Comparison of ENCODE assay signal across 16 cellular contexts in genomic region chr1:27966402-27967105, GRCh38. TPM values are rescaled to one million over a fixed set of nuclear protein-coding genes. Genes with fewer than 3 reads are reported as not detected.
A peak's percentile ranks its signal among the peaks of the same experiment; 100 is the strongest.
DNase-seq lines count a peak whose midpoint lies in the region; ATAC-seq and TF ChIP-seq lines count a peak whose summit lies in the region.
"Had no signal": no experiment of that assay in that cellular context is flagged by ENCODE, and none has a peak within 500 bp of the region (broad histone marks: within the 10 kb centered on the region; RNA-seq: fewer than 3 reads in every experiment).

No MANE protein-coding gene starts in this region.

- H2AFZ ChIP-seq in hepatocyte: no peak overlapping the region

- H3K27ac ChIP-seq in hepatocyte: no peak overlapping the region
- H3K27ac ChIP-seq: gastroesophageal sphincter had no signal

- TF ChIP-seq CTCF in BE2C (IDR thresholded peaks at IDR 0.05; ENCODE audit: low read depth, low read length): no peak
- TF ChIP-seq CTCF in hepatocyte (IDR thresholded peaks at IDR 0.05; ENCODE audit: poor library complexity): no peak

- no peaks in the 10 kb centered on the region for H3K9me3 ChIP-seq in BE2C
- no peaks in the 10 kb centered on the region for H3K9me3 ChIP-seq in hepatocyte (ENCODE audit: low read depth)
- H3K9me3 ChIP-seq: gastroesophageal sphincter, SK-N-SH had no signal

- H3K36me3 Mint-ChIP-seq in stimulated activated naive CD8-positive, alpha-beta T cell treated with anti-CD3 and anti-CD28 coated beads, Interleukin-15, Interleukin-2, amounts not matched to agents 100 ng/mL and 50 ng/mL, for 24 hours (ENCODE audit: low read depth): peaks cover 16% of the 10 kb centered on the region
- peaks cover 18% of the 10 kb centered on the region for H3K36me3 Mint-ChIP-seq in activated CD4-positive, alpha-beta memory T cell treated with anti-CD3 and anti-CD28 coated beads for 36 hours

- H3K4me2 ChIP-seq in hepatocyte: no peak overlapping the region
- H3K4me2 ChIP-seq: SK-N-SH had no signal

- intact Hi-C loops in activated CD4-positive, alpha-beta memory T cell treated with anti-CD3 and anti-CD28 coated beads for 36 hours (cut with micrococcal nuclease): no loop called here

- H3K36me3 ChIP-seq in BE2C (no peaks in the 10 kb centered on the region), hepatocyte (replicated peaks; ENCODE audit: insufficient read depth, low read depth) (no peaks in the 10 kb centered on the region)

- 95% methylated on average over 24 of the region's 24 CpGs for WGBS in hepatocyte (ENCODE audit: low lambda C conversion rate, missing lambda C conversion rate)

- H3K4me3 Mint-ChIP-seq in stimulated activated naive CD8-positive, alpha-beta T cell treated with anti-CD3 and anti-CD28 coated beads, Interleukin-15, Interleukin-2, amounts not matched to agents 100 ng/mL and 50 ng/mL, for 24 hours: no peak overlapping the region
- no peak overlapping the region for H3K4me3 Mint-ChIP-seq in activated CD4-positive, alpha-beta memory T cell treated with anti-CD3 and anti-CD28 coated beads for 36 hours
- H3K4me3 Mint-ChIP-seq: activated T-helper 1 cell treated with anti-CD3 and anti-CD28 coated beads, Interleukin-12 subunit alpha, Interleukin-12 subunit beta, Interleukin-2, Interleukin-4 antibody, amounts not matched to agents 30 ng/mL and 10 ng/mL and 1 ng/mL, durations not matched to agents 14 hours and 24 hours and 36 hours had no signal

- H3K27ac Mint-ChIP-seq in stimulated activated naive CD8-positive, alpha-beta T cell treated with anti-CD3 and anti-CD28 coated beads, Interleukin-15, Interleukin-2, amounts not matched to agents 100 ng/mL and 50 ng/mL, for 24 hours: peak overlapping the region; percentile 31
- H3K27ac Mint-ChIP-seq in activated CD4-positive, alpha-beta memory T cell treated with anti-CD3 and anti-CD28 coated beads for 36 hours: no peak overlapping the region
- H3K27ac Mint-ChIP-seq: activated T-helper 1 cell treated with anti-CD3 and anti-CD28 coated beads, Interleukin-12 subunit alpha, Interleukin-12 subunit beta, Interleukin-2, Interleukin-4 antibody, amounts not matched to agents 30 ng/mL and 10 ng/mL and 1 ng/mL, durations not matched to agents 14 hours and 24 hours and 36 hours had no signal

- H3K79me2 ChIP-seq in hepatocyte: peaks cover 13% of the 10 kb centered on the region

- H3K4me1 ChIP-seq in BE2C: no peaks in the 10 kb centered on the region
- no peaks in the 10 kb centered on the region for H3K4me1 ChIP-seq in hepatocyte (ENCODE audit: insufficient read depth)

- H3K4me3 ChIP-seq in BE2C (ENCODE audit: low read depth, low read length): no peak overlapping the region
- H3K4me3 ChIP-seq in hepatocyte: no peak overlapping the region
- H3K4me3 ChIP-seq: gastroesophageal sphincter had no signal

- POLR2A ChIA-PET in activated CD4-positive, alpha-beta memory T cell treated with anti-CD3 and anti-CD28 coated beads for 36 hours (lab: Charles Lee): no interaction called here

- H3K27me3 ChIP-seq in BE2C: no peaks in the 10 kb centered on the region
- no peaks in the 10 kb centered on the region for H3K27me3 ChIP-seq in hepatocyte
- H3K27me3 ChIP-seq: gastroesophageal sphincter had no signal

- no peaks in the 10 kb centered on the region for H4K20me1 ChIP-seq in hepatocyte (ENCODE audit: insufficient read depth, poor library complexity, severe bottlenecking)

- no peaks in the 10 kb centered on the region for H3K9me3 Mint-ChIP-seq in stimulated activated naive CD8-positive, alpha-beta T cell treated with anti-CD3 and anti-CD28 coated beads, Interleukin-15, Interleukin-2, amounts not matched to agents 100 ng/mL and 50 ng/mL, for 24 hours
- H3K9me3 Mint-ChIP-seq in activated CD4-positive, alpha-beta memory T cell treated with anti-CD3 and anti-CD28 coated beads for 36 hours: no peaks in the 10 kb centered on the region
- H3K9me3 Mint-ChIP-seq: activated T-helper 1 cell treated with anti-CD3 and anti-CD28 coated beads, Interleukin-12 subunit alpha, Interleukin-12 subunit beta, Interleukin-2, Interleukin-4 antibody, amounts not matched to agents 30 ng/mL and 10 ng/mL and 1 ng/mL, durations not matched to agents 14 hours and 24 hours and 36 hours had no signal

- no peak for DNase-seq in stimulated activated naive CD8-positive, alpha-beta T cell treated with anti-CD3 and anti-CD28 coated beads, Interleukin-15, Interleukin-2, amounts not matched to agents 100 U/mL and 50 U/mL, for 24 hours
- DNase-seq in SW480 (ENCODE audit: low spot score) (peak; percentile 80), kidney tubule cell (ENCODE audit: low spot score) (peak; percentile 65), BE2C (no peak), mucosa of gallbladder (ENCODE audit: low spot score) (no peak), hepatocyte (ENCODE audit: low spot score) (no peak)
- DNase-seq in activated CD4-positive, alpha-beta memory T cell treated with anti-CD3 and anti-CD28 coated beads for 36 hours: no peak
- DNase-seq: activated CD4-positive, alpha-beta T cell treated with anti-CD3 and anti-CD28 coated beads, Interleukin-2, amount 50 U/mL, for 48 hours; midbrain; NCI-H2029 treated with DMSO at 0.1 percent for 48 hours; NCI-H510A treated with DMSO at 0.1 percent for 48 hours; SK-N-SH had no signal

- ATAC-seq in stimulated activated naive CD8-positive, alpha-beta T cell treated with anti-CD3 and anti-CD28 coated beads, Interleukin-15, Interleukin-2, amounts not matched to agents 100 U/mL and 50 U/mL, for 24 hours: no peak
- ATAC-seq: gastroesophageal sphincter had no signal

- CTCF ChIA-PET in activated CD4-positive, alpha-beta memory T cell treated with anti-CD3 and anti-CD28 coated beads for 36 hours (lab: Charles Lee): no interaction called here

- peaks cover 28% of the 10 kb centered on the region for H3K4me1 Mint-ChIP-seq in stimulated activated naive CD8-positive, alpha-beta T cell treated with anti-CD3 and anti-CD28 coated beads, Interleukin-15, Interleukin-2, amounts not matched to agents 100 ng/mL and 50 ng/mL, for 24 hours (ENCODE audit: low read depth)
- peaks cover 32% of the 10 kb centered on the region for H3K4me1 Mint-ChIP-seq in activated CD4-positive, alpha-beta memory T cell treated with anti-CD3 and anti-CD28 coated beads for 36 hours (ENCODE audit: low read depth)

- H3K27me3 Mint-ChIP-seq in stimulated activated naive CD8-positive, alpha-beta T cell treated with anti-CD3 and anti-CD28 coated beads, Interleukin-15, Interleukin-2, amounts not matched to agents 100 ng/mL and 50 ng/mL, for 24 hours: no peaks in the 10 kb centered on the region
- H3K27me3 Mint-ChIP-seq in activated CD4-positive, alpha-beta memory T cell treated with anti-CD3 and anti-CD28 coated beads for 36 hours: no peaks in the 10 kb centered on the region

- H3K9me2 ChIP-seq in hepatocyte (replicated peaks; ENCODE audit: insufficient read depth): no peaks in the 10 kb centered on the region
- H3K9me2 ChIP-seq: SK-N-SH had no signal

RNA-seq across cellular contexts. Expression of gene XKR8, which starts 6.8 kb away (rescaled TPM):
- polyA plus RNA-seq in BE2C (2012; ENCODE audit: insufficient read depth, insufficient read length, low read depth): not detected
- total RNA-seq in mucosa of gallbladder (10.9 TPM), hepatocyte (12.5 and 17.9 TPM in 2 replicates)
- 1 to 10 TPM; 7.1 to 8.9 TPM for total RNA-seq in activated CD4-positive, alpha-beta memory T cell treated with anti-CD3 and anti-CD28 coated beads for 36 hours
- polyA plus RNA-seq in hepatocyte: 17.4 and 20.2 TPM in 2 replicates

RNA-seq across cellular contexts. Expression of gene SMPDL3B, which starts 31.8 kb away (rescaled TPM):
- polyA plus RNA-seq in BE2C (2012; ENCODE audit: insufficient read depth, insufficient read length, low read depth): not detected
- total RNA-seq in mucosa of gallbladder (7.0 TPM), hepatocyte (17.3 and 19.6 TPM in 2 replicates)
- total RNA-seq in activated CD4-positive, alpha-beta memory T cell treated with anti-CD3 and anti-CD28 coated beads for 36 hours: under 1 TPM; 0.36 to 0.46 TPM
- 11.2 and 16.2 TPM in 2 replicates for polyA plus RNA-seq in hepatocyte
- total RNA-seq: skeletal muscle tissue had no signal

RNA-seq across cellular contexts. Expression of gene RPA2, which starts 52.2 kb away (rescaled TPM):
- 56.4 TPM for polyA plus RNA-seq in BE2C (2012; ENCODE audit: insufficient read depth, insufficient read length, low read depth)
- total RNA-seq in mucosa of gallbladder (25.6 TPM), hepatocyte (25.2 and 29.5 TPM in 2 replicates)
- total RNA-seq in activated CD4-positive, alpha-beta memory T cell treated with anti-CD3 and anti-CD28 coated beads for 36 hours: 10 to 100 TPM; 90.2 to 94.8 TPM
- 28.5 and 39.6 TPM in 2 replicates for polyA plus RNA-seq in hepatocyte

Comparison
In these comparisons a context has a peak if more than half of its experiments do, and no peak if none do; other contexts are left out.
1. DNase-seq: peak in SW480 (single experiment) and kidney tubule cell (single experiment); none in stimulated activated naive CD8-positive, alpha-beta T cell treated with anti-CD3 and anti-CD28 coated beads, Interleukin-15, Interleukin-2, amounts not matched to agents 100 U/mL and 50 U/mL, for 24 hours (single experiment), BE2C (single experiment), mucosa of gallbladder (single experiment), activated CD4-positive, alpha-beta memory T cell treated with anti-CD3 and anti-CD28 coated beads for 36 hours (single experiment) and hepatocyte (single experiment).